8 cellular contexts compared by ENCODE assay signal in the genomic region with DNA sequence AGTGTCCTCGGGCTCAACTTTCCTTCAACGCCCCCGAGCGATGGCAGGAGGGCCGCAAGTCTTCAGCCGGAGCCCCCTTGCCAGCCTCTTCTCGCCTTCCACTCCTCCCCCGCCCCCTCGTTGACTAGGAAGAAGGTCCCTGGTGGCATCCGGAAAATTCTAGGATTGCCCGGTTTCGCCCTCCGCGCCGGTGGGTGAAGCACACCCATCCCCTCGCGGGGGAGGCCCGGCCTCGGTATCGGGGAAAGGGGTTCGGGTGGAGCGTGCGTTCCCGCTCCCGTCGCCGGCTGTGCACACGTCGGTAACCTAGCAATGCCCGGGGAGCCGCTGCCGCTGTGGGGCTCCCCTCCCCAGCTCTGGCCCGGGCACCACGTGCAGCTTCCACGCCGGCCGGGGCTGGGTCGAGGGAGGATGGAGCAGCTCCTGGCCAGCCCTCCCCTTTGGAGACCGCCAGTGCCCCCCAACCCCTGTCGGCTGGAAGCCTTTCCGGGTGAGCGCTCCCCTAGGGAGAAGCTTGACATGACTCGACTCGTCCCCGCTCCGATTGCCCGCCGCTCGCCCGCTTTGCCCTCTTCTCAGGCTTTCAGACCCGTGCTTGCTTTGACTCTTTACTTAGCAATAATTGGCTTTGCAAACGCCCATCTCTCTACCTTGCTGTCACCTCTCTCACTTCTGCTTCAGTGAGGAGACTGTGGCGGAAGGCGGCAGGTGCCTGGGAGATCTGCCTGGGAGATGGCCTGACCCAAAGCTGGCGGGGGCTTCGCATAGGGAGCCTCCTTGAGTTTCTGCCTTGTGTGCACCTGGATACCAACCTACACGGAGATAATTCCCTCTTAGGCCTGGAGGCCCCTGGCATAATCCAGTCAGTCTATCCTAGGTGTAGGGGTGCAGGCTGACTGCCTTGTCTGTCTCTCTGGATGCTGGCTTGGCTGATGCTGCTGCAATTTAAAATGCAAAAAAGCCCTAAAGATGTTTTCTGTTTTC. TPM values are rescaled to one million over a fixed set of nuclear protein-coding genes. Genes with fewer than 3 reads are reported as not detected.
DNase-seq lines count a peak whose midpoint lies in the region; ATAC-seq and TF ChIP-seq lines count a peak whose summit lies in the region.

No MANE protein-coding gene starts in this region.

- peak overlapping the region in 2 of 5 donors; percentile 24 to 47 for H3K27ac ChIP-seq in stomach

- no peak for TF ChIP-seq EP300 in stomach (IDR thresholded peaks at IDR 0.05)

- no peak for TF ChIP-seq CTCF in brain (conservative IDR thresholded peaks at IDR 0.05)
- TF ChIP-seq CTCF in stomach (IDR thresholded peaks at IDR 0.05): no peak

- intact Hi-C loops in Right ventricle myocardium inferior (cut with DNase I): loop anchor here (10.0 kb wide), 1 partner anchor 201 kb away; no protein-coding TSS in a partner anchor
- intact Hi-C loops in cardiac septum (cut with DNase I): no loop called here
- intact Hi-C loops in left colon (cut with DNase I, micrococcal nuclease): no loop called here
- intact Hi-C loops in stomach (cut with DNase I; ENCODE audit: low total_unique reads): no loop called here

- DNase-seq in Right ventricle myocardium inferior (ENCODE audit: missing footprints): no peak
- no peak for DNase-seq in cardiac septum (ENCODE audit: low spot score)
- DNase-seq in left colon: peak; percentile 34 to 38
- DNase-seq in stomach: peak; percentile 30
- DNase-seq in activated CD4-positive, CD25-positive, alpha-beta regulatory T cell (lab: John Stamatoyannopoulos, UW): no peak

- peaks cover 0 to 43% (median 24%) of the 10 kb centered on the region in 3 donors for H3K27me3 ChIP-seq in stomach

- peaks cover 54% of the 10 kb centered on the region for H3K27me3 Mint-ChIP-seq in brain

- peaks cover 0 to 3% (median 0%) of the 10 kb centered on the region in 5 experiments for H3K9me3 Mint-ChIP-seq in brain

- H3K4me1 ChIP-seq in stomach: peaks cover 19 to 58% (median 32%) of the 10 kb centered on the region in 4 donors

- H3K36me3 ChIP-seq in stomach: no peaks in the 10 kb centered on the region

- ATAC-seq in Right ventricle myocardium inferior: peak; percentile 28
- peak; percentile 22 for ATAC-seq in left colon
- no peak for ATAC-seq in HG02973 (IDR thresholded peaks at IDR 0.05; ENCODE audit: unreplicated experiment)
- no peak for ATAC-seq in HG03442 (IDR thresholded peaks at IDR 0.05; ENCODE audit: unreplicated experiment)

- peak overlapping the region; percentile 85 to 97 (median 93) for H3K4me3 Mint-ChIP-seq in brain

- WGBS in stomach, 5 donors: 8 to 19% (median 10%) methylated on average over 33 to 57 of the region's 57 CpGs

- no peak for TF ChIP-seq POLR2A in stomach (IDR thresholded peaks at IDR 0.05)

- H3K4me1 Mint-ChIP-seq in brain: peaks cover 43% of the 10 kb centered on the region

- H3K9me3 ChIP-seq in stomach: no peaks in the 10 kb centered on the region

- no peaks in the 10 kb centered on the region for H3K36me3 Mint-ChIP-seq in brain

- H3K4me3 ChIP-seq in stomach: peak overlapping the region; percentile 43 to 50 (median 47)

- H3K27ac Mint-ChIP-seq in brain: peak overlapping the region in 4 of 5 experiments; percentile 62 to 87 (median 75)

RNA-seq across cellular contexts. Expression of a gene that starts 1.4 kb away (rescaled TPM):
- 1.1 TPM for total RNA-seq in Right ventricle myocardium inferior
- 0.46 TPM for total RNA-seq in cardiac septum
- polyA plus RNA-seq in brain (ENCODE audit: insufficient read depth, low read depth, low replicate concordance): 2.8 TPM
- total RNA-seq in left colon: 10 to 100 TPM; 19.3 to 20.6 TPM
- total RNA-seq in stomach: 10 to 100 TPM in 4 of 5 donors, 1 to 10 TPM in 1; 5.2 to 36.5 (median 20.4) TPM
- under 1 TPM; 0.31 to 0.85 (median 0.61) TPM for polyA plus RNA-seq in stomach

Comparison
In these comparisons a context has a peak if more than half of its experiments do, and no peak if none do; other contexts are left out.
1. ATAC-seq: peak in Right ventricle myocardium inferior (single experiment) and left colon (single experiment); none in HG02973 (single experiment) and HG03442 (single experiment).
2. DNase-seq: peak in left colon (2 of 2) and stomach (single experiment); none in Right ventricle myocardium inferior (single experiment), cardiac septum (single experiment) and activated CD4-positive, CD25-positive, alpha-beta regulatory T cell (0 of 4).